Comparison of ENCODE assay signal across 33 cellular contexts in the genomic region with DNA sequence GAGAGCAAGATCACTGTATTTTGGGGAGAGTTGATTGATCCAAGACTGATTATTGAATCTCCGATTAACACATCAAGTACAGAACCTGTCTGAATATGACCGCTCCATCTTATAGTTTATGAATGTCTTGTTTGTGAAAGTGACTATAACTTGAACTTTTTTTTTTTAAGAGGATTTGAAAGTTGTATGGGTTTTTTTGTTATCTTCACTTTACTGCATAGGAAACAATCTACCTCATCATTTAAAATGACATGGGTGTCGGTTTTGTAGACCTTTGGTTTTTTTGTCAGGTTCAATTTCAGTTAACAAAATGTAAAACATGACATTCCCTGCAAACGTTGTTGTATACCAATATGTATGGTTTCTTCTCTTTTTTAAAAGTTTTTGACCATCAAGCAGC.
"Had no signal": no experiment of that assay in that cellular context is flagged by ENCODE, and none has a peak within 500 bp of the region (broad histone marks: within the 10 kb centered on the region; RNA-seq: fewer than 3 reads in every experiment).

No MANE protein-coding gene starts in this region.

- H3K9me3 Mint-ChIP-seq: activated naive CD8-positive, alpha-beta T cell treated with anti-CD3 and anti-CD28 coated beads, Interleukin-2, amount 10 ng/mL, durations not matched to agents 7 days and 5 days; activated T-cell treated with anti-CD3 and anti-CD28 coated beads, Interleukin-2, amount 50 U/mL, for 24 hours; activated T-helper 2 cell treated with anti-CD3 and anti-CD28 coated beads, Interferon-gamma antibody, Interleukin-2, Interleukin-4, amounts not matched to agents 10 μg/mL and 5 μg/mL and 100 μg/mL, durations not matched to agents 14 hours and 24 hours and 36 hours; WTC11 had no signal

- H3K9me3 ChIP-seq: adrenal gland had no signal

- H3K36me3 ChIP-seq: adrenal gland had no signal

- ATAC-seq: activated CD4-positive, CD25-positive, alpha-beta regulatory T cell treated with anti-CD3 and anti-CD28 coated beads, Interleukin-2, amount 50 U/mL, for 24 hours; activated CD8-positive, alpha-beta T cell treated with anti-CD3 and anti-CD28 coated beads, Interleukin-2, amount 10 ng/mL, durations not matched to agents 7 days and 5 days; WTC11 had no signal

- H3K27me3 Mint-ChIP-seq: activated CD4-positive, alpha-beta T cell treated with anti-CD3 and anti-CD28 coated beads for 36 hours; activated CD4-positive, alpha-beta T cell treated with anti-CD3 and anti-CD28 coated beads, Interleukin-2, amount 10 ng/mL, durations not matched to agents 7 days and 5 days; activated naive CD4-positive, alpha-beta T cell treated with anti-CD3 and anti-CD28 coated beads, Interleukin-2, amount 50 U/mL, for 24 hours; activated naive CD8-positive, alpha-beta T cell treated with anti-CD3 and anti-CD28 coated beads, Interleukin-2, amount 10 ng/mL, durations not matched to agents 7 days and 5 days; activated T-cell treated with anti-CD3 and anti-CD28 coated beads, Interleukin-2, amount 50 U/mL, for 24 hours; brain had no signal

- H3K27ac ChIP-seq: adrenal gland, SJCRH30, SK-N-MC had no signal

- DNase-seq: activated CD4-positive, alpha-beta T cell treated with anti-CD3 and anti-CD28 coated beads, Interleukin-2, amount 10 ng/mL, durations not matched to agents 7 days and 5 days; activated CD4-positive, alpha-beta T cell treated with anti-CD3 and anti-CD28 coated beads, Interleukin-2, amount 50 U/mL, for 48 hours; activated CD8-positive, alpha-beta T cell treated with anti-CD3 and anti-CD28 coated beads, Interleukin-2, amount 10 ng/mL, durations not matched to agents 7 days and 5 days; activated gamma-delta T cell; activated naive CD4-positive, alpha-beta T cell treated with Interleukin-2 at 50 U/mL for 16 hours; activated naive CD8-positive, alpha-beta T cell treated with anti-CD3 and anti-CD28 coated beads, Interleukin-2, amount 10 ng/mL, durations not matched to agents 7 days and 5 days; activated T-cell treated with anti-CD3 and anti-CD28 coated beads, Interleukin-2, amount 50 U/mL, for 24 hours; adrenal gland; caudate nucleus; cerebellar nuclear complex; NCI-H1092 treated with DMSO at 0.1 percent for 48 hours; NCI-H1417; NCI-H146; NCI-H187; NCI-H2029 treated with DMSO at 0.1 percent for 48 hours; NCI-H2107; NCI-H2171; NCI-H510A; NCI-H526; NCI-H748 treated with DMSO at 0.1 percent for 48 hours; OCI-M1; SHP77; SJCRH30 had no signal

- H3K4me3 Mint-ChIP-seq: activated CD4-positive, alpha-beta T cell treated with anti-CD3 and anti-CD28 coated beads for 36 hours; activated CD4-positive, alpha-beta T cell treated with anti-CD3 and anti-CD28 coated beads, Interleukin-2, amount 10 ng/mL, durations not matched to agents 7 days and 5 days; activated CD8-positive, alpha-beta T cell treated with anti-CD3 and anti-CD28 coated beads, Interleukin-2, amount 10 ng/mL, durations not matched to agents 7 days and 5 days; activated naive CD4-positive, alpha-beta T cell treated with anti-CD3 and anti-CD28 coated beads, Interleukin-2, amount 50 U/mL, for 24 hours; activated naive CD8-positive, alpha-beta T cell treated with anti-CD3 and anti-CD28 coated beads, Interleukin-2, amount 10 ng/mL, durations not matched to agents 7 days and 5 days; activated T-cell treated with anti-CD3 and anti-CD28 coated beads, Interleukin-2, amount 50 U/mL, for 24 hours; brain; T-helper 1 cell treated with Interleukin-12 subunit alpha and Interleukin-12 subunit beta and Interleukin-4 antibody, amounts not matched to agents 30 μg/mL and 1 μg/mL, for 36 hours; T-helper 2 cell treated with Interferon-gamma antibody and Interleukin-4, amounts not matched to agents 5 μg/mL and 100 μg/mL, for 36 hours; WTC11 had no signal

- H3K4me3 ChIP-seq: adrenal gland, SJCRH30, SK-N-MC had no signal

- FAIRE-seq: bronchial epithelial cell had no signal

- H3K27me3 ChIP-seq: adrenal gland, SJCRH30 had no signal

- H3K4me1 Mint-ChIP-seq: activated naive CD4-positive, alpha-beta T cell treated with anti-CD3 and anti-CD28 coated beads, Interleukin-2, amount 50 U/mL, for 24 hours; brain had no signal

- H3K27ac Mint-ChIP-seq: activated CD4-positive, alpha-beta T cell treated with anti-CD3 and anti-CD28 coated beads for 36 hours; activated CD4-positive, alpha-beta T cell treated with anti-CD3 and anti-CD28 coated beads, Interleukin-2, amount 10 ng/mL, durations not matched to agents 7 days and 5 days; activated CD8-positive, alpha-beta T cell treated with anti-CD3 and anti-CD28 coated beads, Interleukin-2, amount 10 ng/mL, durations not matched to agents 7 days and 5 days; activated naive CD4-positive, alpha-beta T cell treated with anti-CD3 and anti-CD28 coated beads, Interleukin-2, amount 50 U/mL, for 24 hours; activated T-cell treated with anti-CD3 and anti-CD28 coated beads, Interleukin-2, amount 50 U/mL, for 24 hours; T-helper 1 cell treated with Interleukin-12 subunit alpha and Interleukin-12 subunit beta and Interleukin-4 antibody, amounts not matched to agents 30 μg/mL and 1 μg/mL, for 36 hours; T-helper 2 cell treated with Interferon-gamma antibody and Interleukin-4, amounts not matched to agents 5 μg/mL and 100 μg/mL, for 36 hours had no signal
